In the genomic region with DNA sequence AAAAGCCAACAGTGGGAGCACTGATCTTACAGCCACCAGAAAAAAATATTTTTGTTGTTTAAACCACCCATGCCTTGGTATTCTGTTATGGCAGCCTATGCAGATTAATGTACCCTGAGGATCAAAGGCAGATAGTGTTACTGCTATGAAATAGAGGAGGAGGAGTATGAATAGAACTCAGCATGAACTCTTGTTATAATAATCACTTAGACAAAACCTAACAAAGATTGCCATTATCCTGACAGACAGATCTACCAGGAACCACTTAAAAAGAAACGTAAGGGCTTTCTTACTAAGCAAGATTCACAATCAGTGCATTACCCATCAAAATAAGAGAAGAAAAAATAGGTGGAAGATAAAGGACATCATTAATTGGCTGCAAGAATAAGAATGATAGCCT, we compare ENCODE assay signal across 21 cellular contexts.
"Had no signal": no experiment of that assay in that cellular context is flagged by ENCODE, and none has a peak within 500 bp of the region (broad histone marks: within the 10 kb centered on the region; RNA-seq: fewer than 3 reads in every experiment).

No MANE protein-coding gene starts in this region.

- H3K27ac ChIP-seq: dorsolateral prefrontal cortex, gastrocnemius medialis, left lung, prostate gland, right atrium auricular region, sigmoid colon, stomach, thyroid gland had no signal

- H3K36me3 ChIP-seq: gastrocnemius medialis, left lung, prostate gland, right atrium auricular region, sigmoid colon, stomach, thyroid gland had no signal

- H3K4me3 ChIP-seq: dorsolateral prefrontal cortex, gastrocnemius medialis, left lung, prostate gland, right atrium auricular region, sigmoid colon, stomach, thyroid gland had no signal

- H3K9me3 ChIP-seq: gastrocnemius medialis, prostate gland, right atrium auricular region, sigmoid colon, thyroid gland had no signal

- H3K27me3 ChIP-seq: dorsolateral prefrontal cortex, gastrocnemius medialis, left lung, right atrium auricular region, sigmoid colon, stomach, thyroid gland had no signal

- DNase-seq: dorsolateral prefrontal cortex; effector CD4-positive, alpha-beta T cell; foreskin fibroblast; gastrocnemius medialis; head of caudate nucleus; left cardiac atrium; left lung; mesenchymal stem cell; midbrain; naive thymus-derived CD4-positive, alpha-beta T cell; nucleus accumbens; sigmoid colon; stimulated activated CD4-positive, alpha-beta T cell treated with anti-CD3 and anti-CD28 coated beads, Interleukin-2, amount 100 ng/mL, for 24 hours; stimulated activated CD4-positive, alpha-beta T cell treated with anti-CD3 and anti-CD28 coated beads, Interleukin-4, amount 100 ng/mL, for 24 hours; stimulated activated naive CD4-positive, alpha-beta T cell treated with Interleukin-2 at 50 U/mL for 16 hours; stomach; thyroid gland had no signal

- H3K4me1 ChIP-seq: gastrocnemius medialis, left lung, prostate gland, right atrium auricular region, stomach, thyroid gland had no signal

- ATAC-seq: esophagus mucosa; gastrocnemius medialis; left cardiac atrium; left lung; naive thymus-derived CD4-positive, alpha-beta T cell; stimulated activated effector memory CD8-positive, alpha-beta T cell treated with anti-CD3 and anti-CD28 coated beads, Interleukin-12 subunit alpha, Interleukin-12 subunit beta, amount 100 ng/mL, for 72 hours had no signal
